8 cellular contexts compared by ENCODE assay signal in the genomic region with DNA sequence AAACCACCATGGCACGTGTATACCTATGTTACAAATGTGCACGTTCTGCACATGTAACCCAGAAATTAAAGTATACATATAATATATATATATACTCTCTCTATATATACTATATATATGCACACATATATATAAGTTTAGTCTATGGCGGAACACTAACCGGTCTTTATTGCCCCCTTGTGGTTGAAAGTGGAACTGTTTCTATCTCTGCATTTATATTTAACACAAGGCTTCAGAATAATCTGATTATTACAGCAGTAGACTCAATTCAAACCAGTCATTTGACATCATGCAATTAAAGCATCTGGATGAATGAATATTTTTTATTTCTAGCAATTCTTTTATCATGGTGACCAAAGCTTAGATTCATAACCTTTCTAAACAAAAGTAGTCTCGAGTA. TPM values are rescaled to one million over a fixed set of nuclear protein-coding genes. Genes with fewer than 3 reads are reported as not detected.
DNase-seq lines count a peak whose midpoint lies in the region; ATAC-seq and TF ChIP-seq lines count a peak whose summit lies in the region.

No MANE protein-coding gene starts in this region.

- TF ChIP-seq CTCF in esophagus muscularis mucosa (IDR thresholded peaks at IDR 0.05) (peak; percentile 72 to 80 (median 77)), parathyroid adenoma (IDR thresholded peaks at IDR 0.05) (peak; percentile 72)

- no peak for ATAC-seq in GM21367 (IDR thresholded peaks at IDR 0.05; ENCODE audit: unreplicated experiment)

- H3K9me3 ChIP-seq in SK-N-MC (ENCODE audit: low read depth, low read length): no peaks in the 10 kb centered on the region
- no peaks in the 10 kb centered on the region for H3K9me3 ChIP-seq in esophagus muscularis mucosa
- no peaks in the 10 kb centered on the region for H3K9me3 ChIP-seq in parathyroid adenoma (ENCODE audit: control insufficient read depth, low read length)

- no peak overlapping the region for H3K27ac ChIP-seq in SK-N-MC
- no peak overlapping the region for H3K27ac ChIP-seq in esophagus muscularis mucosa (replicated peaks in 1 of 4)
- H3K27ac ChIP-seq in parathyroid adenoma: no peak overlapping the region

- H3K4me3 ChIP-seq in SK-N-MC: no peak overlapping the region
- H3K4me3 ChIP-seq in esophagus muscularis mucosa: no peak overlapping the region
- no peak overlapping the region for H3K4me3 ChIP-seq in parathyroid adenoma (ENCODE audit: low read depth, low read length)

- intact Hi-C loops in esophagus muscularis mucosa (cut with DNase I): loop anchor here (2.0 to 5.0 kb wide), 2 partner anchors 125 to 285 kb away; no protein-coding TSS in a partner anchor

- H2AFZ ChIP-seq in parathyroid adenoma: no peak overlapping the region

- H3K79me2 ChIP-seq in parathyroid adenoma: no peaks in the 10 kb centered on the region

- no peak for TF ChIP-seq EP300 in esophagus muscularis mucosa (IDR thresholded peaks at IDR 0.05)

- no peak for TF ChIP-seq POLR2A in esophagus muscularis mucosa (IDR thresholded peaks at IDR 0.05; ENCODE audit: low read depth)

- peaks cover 0 to 4% (median 0%) of the 10 kb centered on the region in 4 donors for H3K4me1 ChIP-seq in esophagus muscularis mucosa
- no peaks in the 10 kb centered on the region for H3K4me1 ChIP-seq in parathyroid adenoma

- H3K9ac ChIP-seq in SK-N-MC (ENCODE audit: insufficient read length): no peak overlapping the region
- no peak overlapping the region for H3K9ac ChIP-seq in parathyroid adenoma

- no peaks in the 10 kb centered on the region for H3K36me3 ChIP-seq in SK-N-MC (ENCODE audit: insufficient read depth, low read length)
- no peaks in the 10 kb centered on the region for H3K36me3 ChIP-seq in esophagus muscularis mucosa
- H3K36me3 ChIP-seq in parathyroid adenoma (ENCODE audit: control insufficient read depth, insufficient read depth, low read length): no peaks in the 10 kb centered on the region

- DNase-seq in AG08395 (ENCODE audit: low spot score) (peak; percentile 31), GDM1 (lab: John Stamatoyannopoulos, UW) (peak; percentile 8), LHCN-M2 (ENCODE audit: low read depth) (peak; percentile 14), SK-N-MC (ENCODE audit: low read depth, low spot score) (peak; percentile 32), esophagus muscularis mucosa (ENCODE audit: extremely low spot score) (no peak), ecto neural progenitor cell (ENCODE audit: low spot score) (no peak)

- H3K27me3 ChIP-seq in esophagus muscularis mucosa (no peaks in the 10 kb centered on the region), parathyroid adenoma (ENCODE audit: control insufficient read depth, insufficient read depth, low read length) (no peaks in the 10 kb centered on the region)

- no peak overlapping the region for H3K4me2 ChIP-seq in parathyroid adenoma (ENCODE audit: low read length)

- WGBS in esophagus muscularis mucosa: 23% methylated on average over 5 of the region's 5 CpGs

RNA-seq across cellular contexts. Expression of a gene that starts 14.6 kb away (rescaled TPM):
- under 0.01 and 0.13 TPM in 2 replicates for total RNA-seq in LHCN-M2 (2014; rRNA removed)
- polyA plus RNA-seq in LHCN-M2 (2012): 0.11 TPM
- total RNA-seq in esophagus muscularis mucosa: 10 to 100 TPM in 3 of 4 donors, 1 to 10 TPM in 1; 8.9 to 13.6 (median 11.1) TPM

RNA-seq across cellular contexts. Expression of a gene that starts 40.9 kb away (rescaled TPM):
- 0.17 TPM in 1 of 2 replicates, not detected in the other for total RNA-seq in LHCN-M2 (2014; rRNA removed)
- 0.10 TPM for polyA plus RNA-seq in LHCN-M2 (2012)
- total RNA-seq in esophagus muscularis mucosa: 10 to 100 TPM; 27.5 to 52.3 (median 37.8) TPM

Comparison
In these comparisons a context has a peak if more than half of its experiments do, and no peak if none do; other contexts are left out.
1. DNase-seq: peak in AG08395 (single experiment), GDM1 (single experiment), LHCN-M2 (single experiment) and SK-N-MC (single experiment); none in esophagus muscularis mucosa (single experiment) and ecto neural progenitor cell (single experiment).
2. RNA of a gene that starts 40.9 kb away (total RNA-seq): 27.5 to 52.3 TPM in esophagus muscularis mucosa; 0.17 TPM in LHCN-M2; every median in the first group is over 10 times any median in the second.